1 cellular context compared by ENCODE assay signal in genomic region chr1:36477615-36478014, GRCh38.
TF ChIP-seq lines count a peak whose summit lies in the region.

No MANE protein-coding gene starts in this region.

TF ChIP-seq in K562, 482 proteins besides CTCF, POLR2A, EP300 and RAD21:
- 0 out of 2 replicates have a peak, but pooled peaks have one; percentile 8 for TF ChIP-seq ZBTB33 (CRISPR knock-in tag; IDR thresholded peaks at IDR 0.05)
